8 cellular contexts compared by ENCODE assay signal in the genomic region with DNA sequence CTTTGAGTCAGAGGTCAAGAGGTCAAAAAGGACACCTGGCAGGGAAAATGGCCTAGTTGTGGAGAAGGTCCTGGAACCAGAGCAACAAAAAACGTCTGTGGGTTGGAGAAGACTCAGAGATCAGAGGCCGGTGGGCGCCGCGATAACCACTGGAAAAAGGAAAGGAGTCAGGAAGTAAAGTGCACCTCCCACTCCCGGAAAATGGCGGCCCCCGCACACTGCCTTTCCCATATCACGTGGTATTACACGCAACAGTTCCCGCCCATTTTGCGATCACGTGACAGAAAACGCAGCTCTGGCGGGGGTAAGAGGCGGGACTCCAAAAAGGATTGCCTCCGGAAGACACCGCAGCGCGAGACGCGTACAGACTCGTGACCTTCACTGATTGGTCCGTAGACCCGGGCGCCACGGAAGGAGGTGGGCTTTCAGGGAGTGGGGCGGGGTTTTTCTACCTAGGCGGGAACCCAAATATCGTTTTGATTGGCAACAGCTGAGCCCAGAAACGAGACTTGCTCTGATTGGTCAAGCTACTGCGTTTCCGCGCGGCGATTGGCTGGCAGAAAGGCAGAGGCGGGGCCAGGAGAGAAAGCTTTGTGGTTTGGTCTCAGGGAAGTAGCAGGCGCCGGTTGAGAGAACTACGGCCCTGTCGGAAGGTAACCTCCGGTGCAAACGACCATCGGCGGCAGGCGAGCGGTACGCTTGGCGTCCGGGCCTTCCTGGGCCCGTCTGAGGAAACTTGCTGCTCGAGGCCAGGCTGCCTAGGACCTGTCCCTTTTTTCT. TPM values are rescaled to one million over a fixed set of nuclear protein-coding genes. Genes with fewer than 3 reads are reported as not detected.
DNase-seq lines count a peak whose midpoint lies in the region; ATAC-seq and TF ChIP-seq lines count a peak whose summit lies in the region.

A gene with protein sequence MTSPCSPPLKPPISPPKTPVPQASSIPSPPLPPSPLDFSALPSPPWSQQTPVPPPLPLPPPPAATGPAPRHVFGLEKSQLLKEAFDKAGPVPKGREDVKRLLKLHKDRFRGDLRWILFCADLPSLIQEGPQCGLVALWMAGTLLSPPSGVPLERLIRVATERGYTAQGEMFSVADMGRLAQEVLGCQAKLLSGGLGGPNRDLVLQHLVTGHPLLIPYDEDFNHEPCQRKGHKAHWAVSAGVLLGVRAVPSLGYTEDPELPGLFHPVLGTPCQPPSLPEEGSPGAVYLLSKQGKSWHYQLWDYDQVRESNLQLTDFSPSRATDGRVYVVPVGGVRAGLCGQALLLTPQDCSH (minus strand): TSS at position 193 of the 780 bp plus-strand sequence. CDS start 674 bp downstream, outside the sequence.

- DNase-seq in GM13976 (ENCODE audit: low spot score) (peak; percentile 98), NCI-H146 treated with DMSO at 0.1 percent for 48 hours (lab: John Stamatoyannopoulos, UW; ENCODE audit: unreplicated experiment) (peak; percentile 99), amniotic stem cell (lab: John Stamatoyannopoulos, UW) (peak; percentile 99), left cardiac atrium (peak; percentile 100), posterior vena cava (ENCODE audit: low spot score) (peak; percentile 100), ureter (ENCODE audit: low spot score) (peak; percentile 100)

- ATAC-seq in HG02870 (IDR thresholded peaks at IDR 0.05; ENCODE audit: unreplicated experiment), result peak; percentile 89
- peak; percentile 97 for ATAC-seq in left cardiac atrium

- intact Hi-C loops in T-helper 1 cell treated with Interleukin-12 subunit alpha and Interleukin-12 subunit beta and Interleukin-4 antibody, amounts not matched to agents 30 ng/mL and 1 ng/mL, for 36 hours (cut with micrococcal nuclease), result loop anchor here (1.0 to 5.0 kb wide), 14 partner anchors 27 to 1338 kb away; a partner anchor contains a TSS
- intact Hi-C loops in left cardiac atrium (cut with DNase I), result loop anchor here in 1 of 2 donors (5.0 kb wide), 1 partner anchor 33 kb away; a partner anchor contains a TSS
- intact Hi-C loops in posterior vena cava (cut with DNase I), result loop anchor here in 1 of 2 donors (5.0 kb wide), 1 partner anchor 33 kb away; a partner anchor contains a TSS

- TF ChIP-seq CTCF in GM13976 (IDR thresholded peaks at IDR 0.05; ENCODE audit: borderline replicate concordance, control extremely low read depth, extremely low read depth, insufficient read depth, missing control alignments), result no peak

- in situ Hi-C loops in GM13976 (cut with MboI; ENCODE audit: low sequenced_read_pairs, unreplicated experiment), result no loop called here

RNA-seq across cellular contexts. Expression of the gene that starts here (rescaled TPM):
- total RNA-seq in T-helper 1 cell treated with Interleukin-12 subunit alpha and Interleukin-12 subunit beta and Interleukin-4 antibody, amounts not matched to agents 30 ng/mL and 1 ng/mL, for 36 hours, result 10.6 and 11.9 TPM in 2 replicates
- total RNA-seq in left cardiac atrium (1 to 10 TPM; 4.2 to 6.2 TPM), posterior vena cava (1 to 10 TPM; 3.0 to 5.5 TPM), ureter (11.3 TPM)

Comparison
In these comparisons a context has a peak if more than half of its experiments do, and no peak if none do; other contexts are left out.
1. Peak in every context shown above with its lines: DNase-seq and ATAC-seq.